ENCODE assay signal across 21 cellular contexts in the genomic region with DNA sequence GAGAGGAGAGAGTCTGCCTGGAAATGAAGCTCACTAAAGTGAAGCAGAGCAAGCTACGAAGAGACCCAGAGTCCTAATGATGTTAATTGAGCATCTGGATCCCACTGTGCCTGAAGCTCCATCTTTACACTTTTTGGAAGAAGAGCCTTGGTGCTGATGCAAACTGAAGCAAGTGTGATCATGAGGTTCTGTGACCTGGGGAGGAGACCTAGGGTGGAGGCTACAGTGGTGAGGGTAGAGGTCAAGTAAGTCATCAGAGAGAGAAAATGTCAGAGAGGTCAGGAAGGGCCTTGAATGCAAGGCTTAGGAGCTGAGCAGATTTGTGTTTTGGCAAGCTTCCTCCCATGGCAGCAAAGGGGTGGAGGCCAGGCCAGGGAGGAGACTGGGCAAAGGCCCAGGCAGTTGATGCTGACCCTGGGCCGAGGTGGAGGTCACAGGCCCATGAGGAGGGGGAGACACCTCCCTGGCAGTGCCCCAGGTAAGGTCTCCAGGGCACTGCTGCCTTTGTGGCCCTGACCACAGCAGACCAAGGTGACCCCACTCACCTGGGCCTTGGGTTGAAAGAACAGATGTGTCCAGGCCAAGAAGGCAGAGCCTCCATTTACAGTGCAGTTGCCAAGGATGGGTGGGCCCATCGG. TPM values are rescaled to one million over a fixed set of nuclear protein-coding genes. Genes with fewer than 3 reads are reported as not detected.
"Had no signal": no experiment of that assay in that cellular context is flagged by ENCODE, and none has a peak within 500 bp of the region (broad histone marks: within the 10 kb centered on the region; RNA-seq: fewer than 3 reads in every experiment).

No MANE protein-coding gene starts in this region.

- H3K9me3 ChIP-seq: ascending aorta, testis had no signal

- H3K4me1 Mint-ChIP-seq: activated naive CD4-positive, alpha-beta T cell treated with anti-CD3 and anti-CD28 coated beads, Interleukin-2, amount 10 ng/mL, durations not matched to agents 7 days and 5 days; activated naive CD8-positive, alpha-beta T cell treated with anti-CD3 and anti-CD28 coated beads, Interleukin-2, amount 50 U/mL, for 24 hours had no signal

- H3K27me3 ChIP-seq: ascending aorta, cardiac muscle cell, testis had no signal

- FAIRE-seq: colon had no signal

- H3K36me3 Mint-ChIP-seq: activated naive CD4-positive, alpha-beta T cell treated with anti-CD3 and anti-CD28 coated beads, Interleukin-2, amount 10 ng/mL, durations not matched to agents 7 days and 5 days; mesothelial cell of epicardium; natural killer cell treated with Interleukin-12 subunit alpha and Interleukin-12 subunit beta and Interleukin-15 and Interleukin-18, amount 100 ng/mL, for 72 hours; type B pancreatic cell had no signal

- H3K27ac Mint-ChIP-seq: activated naive CD4-positive, alpha-beta T cell treated with anti-CD3 and anti-CD28 coated beads, Interleukin-2, amount 10 ng/mL, durations not matched to agents 7 days and 5 days; activated naive CD8-positive, alpha-beta T cell treated with anti-CD3 and anti-CD28 coated beads, Interleukin-2, amount 50 U/mL, for 24 hours; endodermal cell; mesothelial cell of epicardium; natural killer cell treated with Interleukin-12 subunit alpha and Interleukin-12 subunit beta and Interleukin-15 and Interleukin-18, amount 100 ng/mL, for 72 hours; T-helper 1 cell treated with Interleukin-12 subunit alpha and Interleukin-12 subunit beta and Interleukin-4 antibody, amounts not matched to agents 30 μg/mL and 1 μg/mL, for 36 hours; type B pancreatic cell had no signal

- H3K4me3 Mint-ChIP-seq: activated naive CD4-positive, alpha-beta T cell treated with anti-CD3 and anti-CD28 coated beads, Interleukin-2, amount 10 ng/mL, durations not matched to agents 7 days and 5 days; activated naive CD8-positive, alpha-beta T cell treated with anti-CD3 and anti-CD28 coated beads, Interleukin-2, amount 50 U/mL, for 24 hours; activated T-cell treated with anti-CD3 and anti-CD28 coated beads, Interleukin-2, amount 50 U/mL, for 4 hours; endodermal cell; mesothelial cell of epicardium; natural killer cell treated with Interleukin-12 subunit alpha and Interleukin-12 subunit beta and Interleukin-15 and Interleukin-18, amount 100 ng/mL, for 72 hours; T-helper 1 cell treated with Interleukin-12 subunit alpha and Interleukin-12 subunit beta and Interleukin-4 antibody, amounts not matched to agents 30 μg/mL and 1 μg/mL, for 36 hours; type B pancreatic cell had no signal

- H3K36me3 ChIP-seq: ascending aorta, cardiac muscle cell had no signal

- H3K4me3 ChIP-seq: cardiac muscle cell, skin epidermis, testis had no signal

- H3K27ac ChIP-seq: ascending aorta, cardiac muscle cell, skin epidermis, testis had no signal

- H3K4me1 ChIP-seq: ascending aorta, testis had no signal

- H3K9me3 Mint-ChIP-seq: activated naive CD4-positive, alpha-beta T cell treated with anti-CD3 and anti-CD28 coated beads, Interleukin-2, amount 10 ng/mL, durations not matched to agents 7 days and 5 days; activated naive CD8-positive, alpha-beta T cell treated with anti-CD3 and anti-CD28 coated beads, Interleukin-2, amount 50 U/mL, for 24 hours; activated T-cell treated with anti-CD3 and anti-CD28 coated beads, Interleukin-2, amount 50 U/mL, for 4 hours; endodermal cell; mesothelial cell of epicardium; natural killer cell treated with Interleukin-12 subunit alpha and Interleukin-12 subunit beta and Interleukin-15 and Interleukin-18, amount 100 ng/mL, for 72 hours; T-helper 1 cell treated with Interleukin-12 subunit alpha and Interleukin-12 subunit beta and Interleukin-4 antibody, amounts not matched to agents 30 μg/mL and 1 μg/mL, for 36 hours; type B pancreatic cell had no signal

- DNase-seq: activated CD4-positive, alpha-beta T cell treated with anti-CD3 and anti-CD28 coated beads, Interleukin-2, amount 50 U/mL, for 1 hour; activated CD8-positive, alpha-beta memory T cell treated with anti-CD3 and anti-CD28 coated beads, Interleukin-2, amount 50 U/mL, for 4 hours; activated effector memory CD4-positive, alpha-beta T cell treated with Interleukin-2 at 50 U/mL for 16 hours; activated naive CD8-positive, alpha-beta T cell treated with anti-CD3 and anti-CD28 coated beads, Interleukin-2, amount 50 U/mL, for 24 hours; activated T-cell treated with anti-CD3 and anti-CD28 coated beads, Interleukin-2, amount 50 U/mL, for 4 hours; dorsolateral prefrontal cortex; left colon; stimulated activated CD4-positive, alpha-beta T cell treated with anti-CD3 and anti-CD28 coated beads, Interleukin-4, amount 100 ng/mL, for 1 hour had no signal

- ATAC-seq: activated CD4-positive, CD25-positive, alpha-beta regulatory T cell treated with anti-CD3 and anti-CD28 coated beads, Interleukin-2, amount 50 U/mL, for 24 hours; activated naive CD8-positive, alpha-beta T cell treated with anti-CD3 and anti-CD28 coated beads, Interleukin-2, amount 50 U/mL, for 24 hours; activated T-cell treated with anti-CD3 and anti-CD28 coated beads, Interleukin-2, amount 50 U/mL, for 4 hours; left colon; natural killer cell treated with Interleukin-12 subunit alpha and Interleukin-12 subunit beta and Interleukin-15 and Interleukin-18, amount 100 ng/mL, for 72 hours had no signal

RNA-seq across cellular contexts. Expression of a gene that starts 1.6 kb away (rescaled TPM):
- total RNA-seq: activated T-cell treated with anti-CD3 and anti-CD28 coated beads, Interleukin-2, amount 50 U/mL, for 4 hours; lung microvascular endothelial cell; natural killer cell treated with Interleukin-12 subunit alpha and Interleukin-12 subunit beta and Interleukin-15 and Interleukin-18, amount 100 ng/mL, for 72 hours had no signal
